Comparison of ENCODE assay signal across 14 cellular contexts in the genomic region with DNA sequence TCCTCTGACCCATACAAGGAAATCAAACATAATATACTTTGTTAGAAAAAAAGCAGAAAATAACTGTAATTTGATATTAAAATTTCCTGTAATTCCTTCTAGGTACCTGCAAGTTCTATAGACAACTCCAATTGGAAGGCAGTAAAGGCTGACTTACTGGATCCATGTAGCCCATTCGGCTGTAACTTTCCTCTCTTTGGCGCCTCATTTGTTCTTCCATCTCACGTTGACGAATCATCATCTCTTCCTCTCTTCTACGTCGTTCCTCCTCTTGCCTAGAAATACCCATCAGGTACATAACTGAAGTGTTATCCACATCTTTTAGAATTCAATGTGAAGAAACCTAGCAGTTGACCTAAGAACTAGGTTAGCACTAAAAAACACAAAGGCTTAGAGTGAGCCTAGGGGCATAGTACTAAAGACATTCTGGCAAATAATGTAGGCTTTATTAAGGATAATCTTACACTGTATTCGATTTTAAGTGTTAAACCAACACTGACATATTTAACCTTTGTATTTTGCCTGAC. TPM values are rescaled to one million over a fixed set of nuclear protein-coding genes. Genes with fewer than 3 reads are reported as not detected.
DNase-seq lines count a peak whose midpoint lies in the region; ATAC-seq and TF ChIP-seq lines count a peak whose summit lies in the region.
"Had no signal": no experiment of that assay in that cellular context is flagged by ENCODE, and none has a peak within 500 bp of the region (broad histone marks: within the 10 kb centered on the region; RNA-seq: fewer than 3 reads in every experiment).

No MANE protein-coding gene starts in this region.

- peaks cover 95% of the 10 kb centered on the region for H3K79me2 ChIP-seq in fibroblast of lung (ENCODE audit: control insufficient read depth, insufficient read depth, low read length)

- H3K27ac Mint-ChIP-seq in activated naive CD4-positive, alpha-beta T cell treated with anti-CD3 and anti-CD28 coated beads, Interleukin-2, amount 50 U/mL, for 24 hours, result peak overlapping the region; percentile 43
- peak overlapping the region; percentile 89 for H3K27ac Mint-ChIP-seq in stimulated activated naive B cell treated with anti-CD40 and anti-IgM and Interleukin-4, amounts not matched to agents 10 μg/mL and 1 μg/mL and 100 μg/mL, for 72 hours
- no peak overlapping the region for H3K27ac Mint-ChIP-seq in osteocyte (ENCODE audit: unreplicated experiment)

- peaks cover 7% of the 10 kb centered on the region for H3K4me1 ChIP-seq in fibroblast of lung (ENCODE audit: control insufficient read depth, extremely low read depth, insufficient read depth, low read length)

- no peaks in the 10 kb centered on the region for H3K27me3 Mint-ChIP-seq in activated naive CD4-positive, alpha-beta T cell treated with anti-CD3 and anti-CD28 coated beads, Interleukin-2, amount 50 U/mL, for 24 hours
- H3K27me3 Mint-ChIP-seq in stimulated activated naive B cell treated with anti-CD40 and anti-IgM and Interleukin-4, amounts not matched to agents 10 μg/mL and 1 μg/mL and 100 μg/mL, for 72 hours, result no peaks in the 10 kb centered on the region
- no peaks in the 10 kb centered on the region for H3K27me3 Mint-ChIP-seq in osteocyte (ENCODE audit: unreplicated experiment)

- no peak for DNase-seq in activated naive CD4-positive, alpha-beta T cell treated with Interleukin-2 at 50 U/mL for 16 hours
- DNase-seq in WERI-Rb-1 (no peak), fibroblast of lung (ENCODE audit: low read depth in 2 of 2) (no peak), ecto neural progenitor cell (ENCODE audit: low spot score) (no peak), osteocyte (ENCODE audit: extremely low spot score, unreplicated experiment) (no peak), GDM1 (lab: John Stamatoyannopoulos, UW) (no peak)
- DNase-seq in stimulated activated naive B cell treated with anti-CD40 and anti-IgM and Interleukin-4, amounts not matched to agents 10 μg/mL and 1 μg/mL and 100 μg/mL, for 72 hours, result no peak
- DNase-seq: activated CD4-positive, alpha-beta T cell treated with anti-CD3 and anti-CD28 coated beads for 1 hour; AML-193; NCI-H2171 treated with DMSO at 0.1 percent for 48 hours; stimulated activated CD4-positive, alpha-beta T cell treated with anti-CD3 and anti-CD28 coated beads, Interleukin-2, amount 100 ng/mL, for 24 hours had no signal

- H3K27me3 ChIP-seq in WERI-Rb-1 (ENCODE audit: insufficient read depth, low read depth, severe bottlenecking), result no peaks in the 10 kb centered on the region
- no peaks in the 10 kb centered on the region for H3K27me3 ChIP-seq in fibroblast of lung (ENCODE audit: control insufficient read depth, insufficient read depth, low read length)

- H3K36me3 Mint-ChIP-seq in activated naive CD4-positive, alpha-beta T cell treated with anti-CD3 and anti-CD28 coated beads, Interleukin-2, amount 50 U/mL, for 24 hours, result peaks cover 56% of the 10 kb centered on the region
- H3K36me3 Mint-ChIP-seq in stimulated activated naive B cell treated with anti-CD40 and anti-IgM and Interleukin-4, amounts not matched to agents 10 μg/mL and 1 μg/mL and 100 μg/mL, for 72 hours, result peaks cover 70 to 84% of the 10 kb centered on the region in 2 donors
- H3K36me3 Mint-ChIP-seq in osteocyte (ENCODE audit: unreplicated experiment), result peaks cover 84% of the 10 kb centered on the region

- H4K20me1 ChIP-seq in fibroblast of lung (ENCODE audit: control insufficient read depth, extremely low read depth, insufficient read depth, low read length), result peaks cover 19% of the 10 kb centered on the region

- H3K4me1 Mint-ChIP-seq in activated naive CD4-positive, alpha-beta T cell treated with anti-CD3 and anti-CD28 coated beads, Interleukin-2, amount 50 U/mL, for 24 hours, result peaks cover 85% of the 10 kb centered on the region
- peaks cover 40 to 72% of the 10 kb centered on the region in 2 donors for H3K4me1 Mint-ChIP-seq in stimulated activated naive B cell treated with anti-CD40 and anti-IgM and Interleukin-4, amounts not matched to agents 10 μg/mL and 1 μg/mL and 100 μg/mL, for 72 hours
- peaks cover 53% of the 10 kb centered on the region for H3K4me1 Mint-ChIP-seq in osteocyte (ENCODE audit: unreplicated experiment)

- ATAC-seq in stimulated activated naive B cell treated with anti-CD40 and anti-IgM and Interleukin-4, amounts not matched to agents 10 μg/mL and 1 μg/mL and 100 μg/mL, for 72 hours (replicated peaks), result no peak

- TF ChIP-seq CTCF in WERI-Rb-1 (IDR thresholded peaks at IDR 0.05; ENCODE audit: low read depth, low read length), result no peak
- TF ChIP-seq CTCF in fibroblast of lung (conservative IDR thresholded peaks at IDR 0.05 in 1 of 2, IDR thresholded peaks at IDR 0.05 in 1 of 2; ENCODE audit: low read depth in 1 of 2, low read length in 2 of 2), result no peak
- no peak for TF ChIP-seq CTCF in osteocyte (IDR thresholded peaks at IDR 0.05)

- no peak overlapping the region for H3K4me3 ChIP-seq in WERI-Rb-1 (ENCODE audit: low read depth, low read length)
- no peak overlapping the region for H3K4me3 ChIP-seq in fibroblast of lung (replicated peaks in 1 of 4; ENCODE audit: control extremely low read depth in 1 of 4, insufficient read depth in 1 of 4, low read depth in 3 of 4, low read length in 4 of 4)
- H3K4me3 ChIP-seq: HAP-1, prostate gland had no signal

- 0 out of 2 replicates have a peak overlapping the region, but pooled peaks have one; percentile 4 for H3K27ac ChIP-seq in WERI-Rb-1
- no peak overlapping the region for H3K27ac ChIP-seq in fibroblast of lung (ENCODE audit: insufficient read depth, low read length)
- H3K27ac ChIP-seq: prostate gland had no signal

- no peaks in the 10 kb centered on the region for H3K9me3 Mint-ChIP-seq in activated naive CD4-positive, alpha-beta T cell treated with anti-CD3 and anti-CD28 coated beads, Interleukin-2, amount 50 U/mL, for 24 hours
- H3K9me3 Mint-ChIP-seq in stimulated activated naive B cell treated with anti-CD40 and anti-IgM and Interleukin-4, amounts not matched to agents 10 μg/mL and 1 μg/mL and 100 μg/mL, for 72 hours, result no peaks in the 10 kb centered on the region
- H3K9me3 Mint-ChIP-seq in osteocyte (ENCODE audit: unreplicated experiment), result no peaks in the 10 kb centered on the region

- no peak overlapping the region for H3K9ac ChIP-seq in fibroblast of lung (ENCODE audit: insufficient read depth, low read length)

- H3K4me3 Mint-ChIP-seq in activated naive CD4-positive, alpha-beta T cell treated with anti-CD3 and anti-CD28 coated beads, Interleukin-2, amount 50 U/mL, for 24 hours, result peak overlapping the region; percentile 95
- H3K4me3 Mint-ChIP-seq in stimulated activated naive B cell treated with anti-CD40 and anti-IgM and Interleukin-4, amounts not matched to agents 10 μg/mL and 1 μg/mL and 100 μg/mL, for 72 hours, result peak overlapping the region in 1 of 2 donors; percentile 62
- H3K4me3 Mint-ChIP-seq in osteocyte (ENCODE audit: unreplicated experiment), result no peak overlapping the region

- H3K9me3 ChIP-seq in WERI-Rb-1 (ENCODE audit: severe bottlenecking) (no peaks in the 10 kb centered on the region), fibroblast of lung (ENCODE audit: control insufficient read depth, insufficient read depth, low read depth, low read length) (no peaks in the 10 kb centered on the region)
- H3K9me3 ChIP-seq: prostate gland had no signal

- H3K36me3 ChIP-seq in WERI-Rb-1 (peaks cover 100% of the 10 kb centered on the region), fibroblast of lung (ENCODE audit: control insufficient read depth, insufficient read depth, low read length) (peaks cover 17% of the 10 kb centered on the region)

- H3K4me2 ChIP-seq in fibroblast of lung (ENCODE audit: extremely low read depth, insufficient read depth, low read length), result peak overlapping the region; percentile 42

- no peak overlapping the region for H2AFZ ChIP-seq in fibroblast of lung (ENCODE audit: low read length)

RNA-seq across cellular contexts. Expression of a gene that starts 5.1 kb away (rescaled TPM):
- total RNA-seq in fibroblast of lung (138 and 146 TPM in 2 replicates), osteocyte (231 and 241 TPM in 2 replicates)
- polyA plus RNA-seq in fibroblast of lung, result 123 and 168 TPM in 2 replicates
- 175 and 228 TPM in 2 replicates for polyA plus RNA-seq in fibroblast of lung (2012)
- polyA minus RNA-seq in fibroblast of lung (ENCODE audit: low replicate concordance), result 9.9 and 11.0 TPM in 2 replicates
